In genomic region chrX:50169717-50170116, GRCh38 we compare ENCODE assay signal across 34 cellular contexts. TPM values are rescaled to one million over a fixed set of nuclear protein-coding genes. Genes with fewer than 3 reads are reported as not detected.
"Had no signal": no experiment of that assay in that cellular context is flagged by ENCODE, and none has a peak within 500 bp of the region (broad histone marks: within the 10 kb centered on the region; RNA-seq: fewer than 3 reads in every experiment).

No MANE protein-coding gene starts in this region.

- H3K27ac ChIP-seq: ascending aorta, brain microvascular endothelial cell, breast epithelium, VCaP had no signal

- DNase-seq: activated B cell treated with CpG ODN at 0.5 μM for 24 hours; activated CD4-positive, alpha-beta T cell treated with anti-CD3 and anti-CD28 coated beads for 4 hours; activated CD4-positive, alpha-beta T cell treated with anti-CD3 and anti-CD28 coated beads, Interleukin-2, amount 10 ng/mL, durations not matched to agents 24 days and 14 days; activated CD4-positive, alpha-beta T cell treated with anti-CD3 and anti-CD28 coated beads, Interleukin-2, amount 50 U/mL, for 1 hour; activated CD4-positive, alpha-beta T cell treated with anti-CD3 and anti-CD28 coated beads, Interleukin-2, amount 50 U/mL, for 4 hours; activated CD4-positive, CD25-positive, alpha-beta regulatory T cell treated with anti-CD3 and anti-CD28 coated beads, Interleukin-2, amount 50 U/mL, for 72 hours; activated CD8-positive, alpha-beta memory T cell treated with anti-CD3 and anti-CD28 coated beads, Interleukin-2, amount 50 U/mL, for 4 hours; activated effector memory CD4-positive, alpha-beta T cell treated with Interleukin-2 at 50 U/mL for 16 hours; activated gamma-delta T cell; activated naive CD4-positive, alpha-beta T cell treated with anti-CD3 and anti-CD28 coated beads, Interleukin-2, amount 10 ng/mL, durations not matched to agents 7 days and 5 days; activated naive CD8-positive, alpha-beta T cell treated with anti-CD3 and anti-CD28 coated beads, Interleukin-2, amount 10 ng/mL, durations not matched to agents 7 days and 5 days; activated naive CD8-positive, alpha-beta T cell treated with anti-CD3 and anti-CD28 coated beads, Interleukin-2, amount 50 U/mL, for 24 hours; activated T-cell treated with anti-CD3 and anti-CD28 coated beads for 4 hours; activated T-cell treated with anti-CD3 and anti-CD28 coated beads, Interleukin-2, amount 50 U/mL, for 1 hour; activated T-cell treated with anti-CD3 and anti-CD28 coated beads, Interleukin-2, amount 50 U/mL, for 4 hours; activated T-cell treated with anti-CD3 and anti-CD28 coated beads, Interleukin-2, amount 50 U/mL, for 72 hours; anterior cingulate cortex; brain microvascular endothelial cell; central memory CD4-positive, alpha-beta T cell; T-helper 1 cell; T-helper 9 cell had no signal

- FAIRE-seq: colon, TTC549 had no signal

- H3K36me3 ChIP-seq: ascending aorta, brain microvascular endothelial cell, breast epithelium had no signal

- H3K27me3 ChIP-seq: ascending aorta, brain microvascular endothelial cell had no signal

- H3K4me1 ChIP-seq: ascending aorta, breast epithelium had no signal

- H3K9me3 ChIP-seq: ascending aorta, breast epithelium had no signal

- H3K4me3 ChIP-seq: ascending aorta, breast epithelium had no signal

RNA-seq across cellular contexts. Expression of gene AKAP4, which starts 31.1 kb away (rescaled TPM):
- total RNA-seq: activated B cell treated with CpG ODN at 0.5 μM for 24 hours; activated CD4-positive, alpha-beta memory T cell treated with anti-CD3 and anti-CD28 coated beads for 36 hours; activated CD4-positive, alpha-beta T cell treated with anti-CD3 and anti-CD28 coated beads, Interleukin-2, amount 10 ng/mL, durations not matched to agents 24 days and 14 days; activated CD8-positive, alpha-beta memory T cell treated with anti-CD3 and anti-CD28 coated beads for 36 hours; activated CD8-positive, alpha-beta T cell treated with anti-CD3 and anti-CD28 coated beads for 36 hours; activated naive CD8-positive, alpha-beta T cell treated with anti-CD3 and anti-CD28 coated beads, Interleukin-2, amount 10 ng/mL, durations not matched to agents 7 days and 5 days; activated T-cell treated with anti-CD3 and anti-CD28 coated beads, Interleukin-2, amount 50 U/mL, for 4 hours; activated T-cell treated with anti-CD3 and anti-CD28 coated beads, Interleukin-2, amount 50 U/mL, for 72 hours; activated T-helper 1 cell treated with anti-CD3 and anti-CD28 coated beads, Interleukin-12 subunit alpha, Interleukin-12 subunit beta, Interleukin-2, Interleukin-4 antibody, amounts not matched to agents 30 ng/mL and 10 ng/mL and 1 ng/mL, durations not matched to agents 14 hours and 24 hours and 36 hours; activated T-helper 17 cell treated with anti-CD3 and anti-CD28 coated beads, Interleukin-2, amount 50 U/mL, for 72 hours; ascending aorta; breast epithelium; cardiac septum; cerebellum had no signal
- polyA plus RNA-seq: adipose tissue had no signal
